In genomic region chr10:74244807-74245206, GRCh38 we compare ENCODE assay signal across 19 cellular contexts.
"Had no signal": no experiment of that assay in that cellular context is flagged by ENCODE, and none has a peak within 500 bp of the region (broad histone marks: within the 10 kb centered on the region; RNA-seq: fewer than 3 reads in every experiment).

No MANE protein-coding gene starts in this region.

- H3K27ac ChIP-seq: ascending aorta, cardiac muscle cell, colonic mucosa had no signal

- FAIRE-seq: bronchial epithelial cell had no signal

- ATAC-seq: activated CD8-positive, alpha-beta T cell treated with anti-CD3 and anti-CD28 coated beads for 36 hours; activated naive CD8-positive, alpha-beta T cell treated with anti-CD3 and anti-CD28 coated beads, Interleukin-2, amount 50 U/mL, for 24 hours had no signal

- DNase-seq: activated B cell treated with CpG ODN at 0.5 μM for 24 hours; activated CD4-positive, alpha-beta memory T cell treated with anti-CD3 and anti-CD28 coated beads for 36 hours; activated CD4-positive, CD25-positive, alpha-beta regulatory T cell treated with anti-CD3 and anti-CD28 coated beads, Interleukin-2, amount 50 U/mL, for 72 hours; activated CD8-positive, alpha-beta memory T cell treated with anti-CD3 and anti-CD28 coated beads, Interleukin-2, amount 50 U/mL, for 4 hours; activated effector memory CD4-positive, alpha-beta T cell treated with Interleukin-2 at 50 U/mL for 16 hours; activated gamma-delta T cell; activated naive CD4-positive, alpha-beta T cell treated with Interleukin-2 at 50 U/mL for 16 hours; activated naive CD8-positive, alpha-beta T cell treated with anti-CD3 and anti-CD28 coated beads, Interleukin-2, amount 10 ng/mL, durations not matched to agents 7 days and 5 days; activated T-cell treated with anti-CD3 and anti-CD28 coated beads for 4 hours; activated T-cell treated with anti-CD3 and anti-CD28 coated beads, Interleukin-2, amount 50 U/mL, for 1 hour; activated T-cell treated with anti-CD3 and anti-CD28 coated beads, Interleukin-2, amount 50 U/mL, for 48 hours; cerebellar nuclear complex; T-helper 9 cell had no signal
